In the genomic region with DNA sequence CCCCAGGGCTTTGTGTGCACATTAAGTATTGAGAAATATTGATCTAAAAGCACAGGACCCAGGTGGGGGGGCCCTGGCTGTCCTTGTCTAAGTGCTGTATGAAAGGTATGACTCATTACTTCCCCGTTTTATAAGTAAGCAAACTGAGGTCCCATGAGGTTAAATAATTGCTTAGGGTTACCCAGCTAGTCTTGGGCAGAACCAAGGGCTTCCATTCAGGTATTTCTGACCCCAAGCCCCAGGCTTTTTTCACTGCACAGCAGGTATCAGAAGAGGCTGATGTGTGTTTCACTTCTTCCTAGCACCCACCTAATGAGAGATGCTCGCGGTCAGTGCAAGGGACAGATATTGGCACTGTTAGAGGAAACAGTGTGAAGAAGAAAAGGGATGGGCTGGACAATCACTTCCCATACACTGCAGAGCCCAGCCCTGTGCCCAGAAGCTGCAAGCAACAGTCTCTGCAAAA, we compare ENCODE assay signal across 8 cellular contexts. TPM values are rescaled to one million over a fixed set of nuclear protein-coding genes. Genes with fewer than 3 reads are reported as not detected.
A peak's percentile ranks its signal among the peaks of the same experiment; 100 is the strongest.
DNase-seq lines count a peak whose midpoint lies in the region; ATAC-seq lines count a peak whose summit lies in the region.

No MANE protein-coding gene starts in this region.

- intact Hi-C loops in Right ventricle myocardium inferior (cut with DNase I) (no loop called here), cardiac septum (cut with DNase I) (no loop called here)

- DNase-seq in Right ventricle myocardium inferior (ENCODE audit: missing footprints): no peak
- DNase-seq in cardiac septum (ENCODE audit: low spot score): no peak
- peak; percentile 46 for DNase-seq in activated naive CD4-positive, alpha-beta T cell treated with Interleukin-2 at 50 U/mL for 16 hours
- peak; percentile 84 for DNase-seq in mucosa of gallbladder (ENCODE audit: low spot score)
- DNase-seq in DMS79 treated with DMSO at 0.1 percent for 48 hours (lab: John Stamatoyannopoulos, UW): no peak
- DNase-seq in central memory CD4-positive, alpha-beta T cell: no peak
- DNase-seq in NCI-H146 treated with DMSO at 0.1 percent for 48 hours (lab: John Stamatoyannopoulos, UW; ENCODE audit: unreplicated experiment): no peak

- ATAC-seq in Right ventricle myocardium inferior: peak; percentile 45
- peak; percentile 47 for ATAC-seq in HG03571 (IDR thresholded peaks at IDR 0.05; ENCODE audit: unreplicated experiment)

RNA-seq across cellular contexts. Expression of a gene that starts 4.7 kb away (rescaled TPM):
- total RNA-seq in Right ventricle myocardium inferior: 12.6 TPM
- 1.7 TPM for total RNA-seq in cardiac septum
- 104 TPM for total RNA-seq in mucosa of gallbladder

Comparison
In these comparisons a context has a peak if more than half of its experiments do, and no peak if none do; other contexts are left out.
1. DNase-seq: peak in activated naive CD4-positive, alpha-beta T cell treated with Interleukin-2 at 50 U/mL for 16 hours (single experiment) and mucosa of gallbladder (single experiment); none in Right ventricle myocardium inferior (single experiment), cardiac septum (single experiment), DMS79 treated with DMSO at 0.1 percent for 48 hours (single experiment), central memory CD4-positive, alpha-beta T cell (single experiment) and NCI-H146 treated with DMSO at 0.1 percent for 48 hours (single experiment).